1 cellular context compared by ENCODE assay signal in genomic region chr2:200713003-200713703, GRCh38.
TF ChIP-seq lines count a peak whose summit lies in the region.

No MANE protein-coding gene starts in this region.

TF ChIP-seq in GM23338, 12 proteins besides CTCF, POLR2A, EP300 and RAD21 (continued from another document):
- no peak for TF ChIP-seq ZNF462 (CRISPR knock-in tag; IDR thresholded peaks at IDR 0.05)
- TF ChIP-seq CREB1 (CRISPR knock-in tag; IDR thresholded peaks at IDR 0.05; ENCODE audit: low read depth), result peak; percentile 83
- TF ChIP-seq STAT1 (IDR thresholded peaks at IDR 0.05; ENCODE audit: unreplicated experiment), result no peak
- TF ChIP-seq JUNB (IDR thresholded peaks at IDR 0.05; ENCODE audit: unreplicated experiment), result no peak
- no peak for TF ChIP-seq ZNF331 (CRISPR knock-in tag; IDR thresholded peaks at IDR 0.05; ENCODE audit: low read depth)
- no peak for TF ChIP-seq ETS1 (IDR thresholded peaks at IDR 0.05)
- no peak for TF ChIP-seq EZH2phosphoT487 (IDR thresholded peaks at IDR 0.05; ENCODE audit: unreplicated experiment)
- no peak for TF ChIP-seq EZH2 (IDR thresholded peaks at IDR 0.05; ENCODE audit: low read depth, unreplicated experiment)
